Comparison of ENCODE assay signal across 15 cellular contexts in genomic region chr17:10061131-10061581, GRCh38.
DNase-seq lines count a peak whose midpoint lies in the region; TF ChIP-seq lines count a peak whose summit lies in the region.
"Had no signal": no experiment of that assay in that cellular context is flagged by ENCODE, and none has a peak within 500 bp of the region (broad histone marks: within the 10 kb centered on the region; RNA-seq: fewer than 3 reads in every experiment).

No MANE protein-coding gene starts in this region.

- TF ChIP-seq CTCF in brain (conservative IDR thresholded peaks at IDR 0.05): no peak
- no peak for TF ChIP-seq CTCF in right atrium auricular region (IDR thresholded peaks at IDR 0.05)
- TF ChIP-seq CTCF in smooth muscle cell (IDR thresholded peaks at IDR 0.05; ENCODE audit: borderline replicate concordance, insufficient read depth, poor library complexity, severe bottlenecking): no peak

- H3K9me3 Mint-ChIP-seq in brain: peaks cover 8 to 24% (median 16%) of the 10 kb centered on the region in 5 experiments

- H3K27ac Mint-ChIP-seq in brain: peak overlapping the region in 4 of 5 experiments; percentile 73 to 97 (median 87)

- H3K79me2 ChIP-seq in smooth muscle cell (ENCODE audit: low read depth): peaks cover 70% of the 10 kb centered on the region

- peak overlapping the region in 1 of 5 experiments; percentile 65 for H3K4me3 Mint-ChIP-seq in brain

- H3K27me3 Mint-ChIP-seq in brain: peaks cover 4% of the 10 kb centered on the region

- 33% methylated on average over 7 of the region's 7 CpGs for WGBS in smooth muscle cell (ENCODE audit: low lambda C conversion rate)

- H3K9me3 ChIP-seq in right atrium auricular region: peaks cover 0 to 8% of the 10 kb centered on the region in 2 donors
- H3K9me3 ChIP-seq in smooth muscle cell (replicated peaks; ENCODE audit: low read depth): no peaks in the 10 kb centered on the region

- H3K4me3 ChIP-seq in right atrium auricular region (no peak overlapping the region), smooth muscle cell (no peak overlapping the region)

- peaks cover 60% of the 10 kb centered on the region for H3K4me1 Mint-ChIP-seq in brain

- peaks cover 97% of the 10 kb centered on the region for H4K20me1 ChIP-seq in smooth muscle cell (ENCODE audit: low read depth)

- H3K36me3 Mint-ChIP-seq in brain: peaks cover 8% of the 10 kb centered on the region

- H3K27me3 ChIP-seq in right atrium auricular region: no peaks in the 10 kb centered on the region
- no peaks in the 10 kb centered on the region for H3K27me3 ChIP-seq in smooth muscle cell (ENCODE audit: low read depth)

- H3K4me2 ChIP-seq in smooth muscle cell: peak overlapping the region; percentile 55

- H3K36me3 ChIP-seq in right atrium auricular region (no peaks in the 10 kb centered on the region), smooth muscle cell (ENCODE audit: low read depth) (no peaks in the 10 kb centered on the region)

- DNase-seq in GM04504 (ENCODE audit: low read depth): peak; percentile 51
- no peak for DNase-seq in right atrium auricular region (ENCODE audit: low spot score)
- peak; percentile 15 for DNase-seq in smooth muscle cell (lab: John Stamatoyannopoulos, UW; ENCODE audit: unreplicated experiment)
- no peak for DNase-seq in activated CD4-positive, alpha-beta T cell treated with anti-CD3 and anti-CD28 coated beads for 1 hour
- DNase-seq in DMS114 treated with DMSO at 0.1 percent for 48 hours (lab: John Stamatoyannopoulos, UW; ENCODE audit: unreplicated experiment): no peak
- no peak for DNase-seq in SHP77 (lab: John Stamatoyannopoulos, UW)
- DNase-seq in activated CD4-positive, alpha-beta T cell treated with anti-CD3 and anti-CD28 coated beads, Interleukin-2, amount 50 U/mL, for 4 hours: no peak
- DNase-seq: activated T-cell treated with anti-CD3 and anti-CD28 coated beads for 4 hours, anterior cingulate cortex, erythroblast, Kasumi-1, NCI-H2227 treated with DMSO at 0.1 percent for 48 hours, RPMI8226, trophoblast cell had no signal

- peak overlapping the region; percentile 70 to 72 for H3K27ac ChIP-seq in right atrium auricular region
- H3K27ac ChIP-seq in smooth muscle cell (ENCODE audit: low read depth): peak overlapping the region; percentile 73

- H2AFZ ChIP-seq in smooth muscle cell (ENCODE audit: low read depth): no peak overlapping the region

- H3K4me1 ChIP-seq in right atrium auricular region (peaks cover 0 to 56% of the 10 kb centered on the region in 2 donors), smooth muscle cell (ENCODE audit: low read depth) (peaks cover 18% of the 10 kb centered on the region)

- H3F3A ChIP-seq in smooth muscle cell (ENCODE audit: low read depth): peaks cover 8% of the 10 kb centered on the region

- H3K9ac ChIP-seq in smooth muscle cell (ENCODE audit: low read depth): no peak overlapping the region

Comparison
In these comparisons a context has a peak if more than half of its experiments do, and no peak if none do; other contexts are left out.
1. DNase-seq: peak in GM04504 (single experiment) and smooth muscle cell (single experiment); none in right atrium auricular region (single experiment), activated CD4-positive, alpha-beta T cell treated with anti-CD3 and anti-CD28 coated beads for 1 hour (single experiment), DMS114 treated with DMSO at 0.1 percent for 48 hours (single experiment), SHP77 (0 of 2) and activated CD4-positive, alpha-beta T cell treated with anti-CD3 and anti-CD28 coated beads, Interleukin-2, amount 50 U/mL, for 4 hours (0 of 2).